20 cellular contexts compared by ENCODE assay signal in genomic region chr2:208239770-208240493, GRCh38. TPM values are rescaled to one million over a fixed set of nuclear protein-coding genes. Genes with fewer than 3 reads are reported as not detected.
"Had no signal": no experiment of that assay in that cellular context is flagged by ENCODE, and none has a peak within 500 bp of the region (broad histone marks: within the 10 kb centered on the region; RNA-seq: fewer than 3 reads in every experiment).

No MANE protein-coding gene starts in this region.

- DNase-seq: activated CD4-positive, alpha-beta T cell treated with anti-CD3 and anti-CD28 coated beads for 48 hours; activated CD4-positive, alpha-beta T cell treated with anti-CD3 and anti-CD28 coated beads, Interleukin-2, amount 50 U/mL, for 4 hours; activated CD4-positive, CD25-positive, alpha-beta regulatory T cell treated with anti-CD3 and anti-CD28 coated beads, Interleukin-2, amount 50 U/mL, for 72 hours; activated CD8-positive, alpha-beta memory T cell treated with anti-CD3 and anti-CD28 coated beads, Interleukin-2, amount 50 U/mL, for 48 hours; activated CD8-positive, alpha-beta T cell treated with anti-CD3 and anti-CD28 coated beads, Interleukin-2, amount 10 ng/mL, durations not matched to agents 7 days and 5 days; activated naive CD4-positive, alpha-beta T cell; activated T-cell treated with anti-CD3 and anti-CD28 coated beads, Interleukin-2, amount 50 U/mL, for 1 hour; aorta; Kasumi-1; NCI-H1105 treated with DMSO at 0.1 percent for 48 hours; NCI-H1436 treated with DMSO at 0.1 percent for 48 hours; NCI-H187; NCI-H2081; NCI-H524; SHP77; T-helper 17 cell; T-helper 9 cell had no signal

- H3K27ac Mint-ChIP-seq: activated CD8-positive, alpha-beta T cell treated with anti-CD3 and anti-CD28 coated beads, Interleukin-2, amount 10 ng/mL, durations not matched to agents 7 days and 5 days; activated naive CD4-positive, alpha-beta T cell treated with anti-CD3 and anti-CD28 coated beads, Interleukin-2, amount 50 U/mL, for 24 hours; T-helper 17 cell; WTC11 had no signal

- H3K4me1 Mint-ChIP-seq: activated naive CD4-positive, alpha-beta T cell treated with anti-CD3 and anti-CD28 coated beads, Interleukin-2, amount 50 U/mL, for 24 hours; T-helper 17 cell had no signal

- H3K27me3 Mint-ChIP-seq: activated naive CD4-positive, alpha-beta T cell treated with anti-CD3 and anti-CD28 coated beads, Interleukin-2, amount 50 U/mL, for 24 hours; T-helper 17 cell had no signal

- ATAC-seq: activated CD8-positive, alpha-beta T cell treated with anti-CD3 and anti-CD28 coated beads, Interleukin-2, amount 10 ng/mL, durations not matched to agents 7 days and 5 days; T-helper 17 cell; WTC11 had no signal

- H3K9me3 Mint-ChIP-seq: activated naive CD4-positive, alpha-beta T cell treated with anti-CD3 and anti-CD28 coated beads, Interleukin-2, amount 50 U/mL, for 24 hours had no signal

- H3K4me3 Mint-ChIP-seq: activated CD8-positive, alpha-beta T cell treated with anti-CD3 and anti-CD28 coated beads, Interleukin-2, amount 10 ng/mL, durations not matched to agents 7 days and 5 days; activated naive CD4-positive, alpha-beta T cell treated with anti-CD3 and anti-CD28 coated beads, Interleukin-2, amount 50 U/mL, for 24 hours; T-helper 17 cell; WTC11 had no signal

RNA-seq across cellular contexts. Expression of gene C2orf80, which starts 50.1 kb away (rescaled TPM):
- total RNA-seq: activated CD8-positive, alpha-beta T cell treated with anti-CD3 and anti-CD28 coated beads, Interleukin-2, amount 10 ng/mL, durations not matched to agents 7 days and 5 days; aorta; bronchial epithelial cell; T-helper 17 cell had no signal
- polyA plus RNA-seq: aorta had no signal
